In genomic region chr7:78983483-78983882, GRCh38 we compare ENCODE assay signal across 1 cellular context.
TF ChIP-seq lines count a peak whose summit lies in the region.

No MANE protein-coding gene starts in this region.

TF ChIP-seq in HepG2, 621 proteins besides CTCF, POLR2A, EP300 and RAD21 (continued from another document):
- TF ChIP-seq PBX3 (CRISPR knock-in tag; IDR thresholded peaks at IDR 0.05; ENCODE audit: borderline replicate concordance) (no peak), MAFF (IDR thresholded peaks at IDR 0.05; ENCODE audit: low read depth, low read length) (peak; percentile 75), KLF9 (CRISPR knock-in tag; IDR thresholded peaks at IDR 0.05; ENCODE audit: low read depth) (no peak), PAF1 (CRISPR knock-in tag; IDR thresholded peaks at IDR 0.05) (no peak), TERF1 (CRISPR knock-in tag; IDR thresholded peaks at IDR 0.05) (no peak), DZIP1 (CRISPR knock-in tag; IDR thresholded peaks at IDR 0.05) (no peak), SIN3A (IDR thresholded peaks at IDR 0.05; ENCODE audit: borderline replicate concordance, low read depth, low read length) (no peak), MAFK (conservative IDR thresholded peaks at IDR 0.05 in 1 of 2, IDR thresholded peaks at IDR 0.05 in 1 of 2; ENCODE audit: low read length in 2 of 2) (peak; percentile 65 to 84)
